11 cellular contexts compared by ENCODE assay signal in genomic region chr19:40423938-40424337, GRCh38. TPM values are rescaled to one million over a fixed set of nuclear protein-coding genes. Genes with fewer than 3 reads are reported as not detected.
DNase-seq lines count a peak whose midpoint lies in the region; ATAC-seq and TF ChIP-seq lines count a peak whose summit lies in the region.
"Had no signal": no experiment of that assay in that cellular context is flagged by ENCODE, and none has a peak within 500 bp of the region (broad histone marks: within the 10 kb centered on the region; RNA-seq: fewer than 3 reads in every experiment).

No MANE protein-coding gene starts in this region.

- TF ChIP-seq CTCF in AG10803 (conservative IDR thresholded peaks at IDR 0.05; ENCODE audit: low read length) (no peak), colonic mucosa (IDR thresholded peaks at IDR 0.05) (no peak), nephron (IDR thresholded peaks at IDR 0.05; ENCODE audit: unreplicated experiment in 3 of 3) (no peak)

- H3K27me3 Mint-ChIP-seq in IgD-negative memory B cell: no peaks in the 10 kb centered on the region
- H3K27me3 Mint-ChIP-seq in nephron (ENCODE audit: low read depth): no peaks in the 10 kb centered on the region

- peaks cover 4% of the 10 kb centered on the region for H3K4me1 ChIP-seq in colonic mucosa

- H3K27ac Mint-ChIP-seq in IgD-negative memory B cell (peak overlapping the region in 2 of 3 donors; percentile 47 to 98), nephron (peak overlapping the region; percentile 97 to 100 (median 97))

- peak overlapping the region in 2 of 4 donors; percentile 17 to 93 for H3K4me3 Mint-ChIP-seq in IgD-negative memory B cell
- peak overlapping the region; percentile 67 to 97 (median 95) for H3K4me3 Mint-ChIP-seq in nephron

- H3K36me3 Mint-ChIP-seq in IgD-negative memory B cell (no peaks in the 10 kb centered on the region), nephron (ENCODE audit: low read depth) (peaks cover 6% of the 10 kb centered on the region)

- no peak for ATAC-seq in GM19452 (IDR thresholded peaks at IDR 0.05; ENCODE audit: unreplicated experiment)

- H3K36me3 ChIP-seq in colonic mucosa: no peaks in the 10 kb centered on the region

- H3K4me1 Mint-ChIP-seq in IgD-negative memory B cell (peaks cover 18 to 26% (median 19%) of the 10 kb centered on the region in 3 donors), nephron (peaks cover 28% of the 10 kb centered on the region)

- H3K4me3 ChIP-seq in AG10803 (ENCODE audit: low read length) (peak overlapping the region; percentile 95), colonic mucosa (peak overlapping the region; percentile 86)

- no peak for DNase-seq in AG10803 (ENCODE audit: low read depth)
- no peak for DNase-seq in colonic mucosa
- DNase-seq in NCI-H2227 (lab: John Stamatoyannopoulos, UW; ENCODE audit: unreplicated experiment): no peak
- DNase-seq in H4 (ENCODE audit: low spot score): no peak
- no peak for DNase-seq in NCI-H748 (lab: John Stamatoyannopoulos, UW; ENCODE audit: unreplicated experiment)
- DNase-seq: cerebellar nuclear complex, kidney, NCI-H345 had no signal

- H3K9me3 Mint-ChIP-seq in IgD-negative memory B cell (no peaks in the 10 kb centered on the region), nephron (no peaks in the 10 kb centered on the region)

- H3K9ac ChIP-seq in colonic mucosa (ENCODE audit: low read depth in 2 of 2, low read length in 2 of 2): no peak overlapping the region

- H3K27ac ChIP-seq in colonic mucosa: peak overlapping the region; percentile 97

- no peaks in the 10 kb centered on the region for H3K9me3 ChIP-seq in colonic mucosa

- intact Hi-C loops in colonic mucosa (cut with DNase I): no loop called here

- no peaks in the 10 kb centered on the region for H3K27me3 ChIP-seq in colonic mucosa

RNA-seq across cellular contexts. Expression of gene SERTAD1, which starts 1.9 kb away (rescaled TPM):
- polyA plus RNA-seq in IgD-negative memory B cell: 13.2 TPM
- 10 to 100 TPM in 1 of 2 donors, 1 to 10 TPM in 1; 8.7 to 16.0 TPM for total RNA-seq in colonic mucosa
- total RNA-seq in H4 (2014; rRNA removed; shearing (Covaris generic)): 14.8 and 15.4 TPM in 2 replicates

RNA-seq across cellular contexts. Expression of gene PRX, which starts 10.8 kb away (rescaled TPM):
- polyA plus RNA-seq in IgD-negative memory B cell: 0.21 TPM
- total RNA-seq in colonic mucosa: 1 to 10 TPM; 1.4 to 1.7 TPM
- 0.77 and 1.2 TPM in 2 replicates for total RNA-seq in H4 (2014; rRNA removed; shearing (Covaris generic))

RNA-seq across cellular contexts. Expression of gene SERTAD3, which starts 20.2 kb away (rescaled TPM):
- 29.2 TPM for polyA plus RNA-seq in IgD-negative memory B cell
- total RNA-seq in colonic mucosa: 10 to 100 TPM; 26.5 to 36.0 TPM
- total RNA-seq in H4 (2014; rRNA removed; shearing (Covaris generic)): 21.3 and 21.4 TPM in 2 replicates

RNA-seq across cellular contexts. Expression of gene HIPK4, which starts 34.0 kb away (rescaled TPM):
- 0.11 TPM for polyA plus RNA-seq in IgD-negative memory B cell
- not detected for total RNA-seq in colonic mucosa
- not detected in 2 replicates for total RNA-seq in H4 (2014; rRNA removed; shearing (Covaris generic))

RNA-seq across cellular contexts. Expression of gene BLVRB, which starts 41.6 kb away (rescaled TPM):
- polyA plus RNA-seq in IgD-negative memory B cell: 35.9 TPM
- total RNA-seq in colonic mucosa: 10 to 100 TPM; 76.5 to 94.9 TPM
- 433 and 572 TPM in 2 replicates for total RNA-seq in H4 (2014; rRNA removed; shearing (Covaris generic))
